3 cellular contexts compared by ENCODE assay signal in the genomic region with DNA sequence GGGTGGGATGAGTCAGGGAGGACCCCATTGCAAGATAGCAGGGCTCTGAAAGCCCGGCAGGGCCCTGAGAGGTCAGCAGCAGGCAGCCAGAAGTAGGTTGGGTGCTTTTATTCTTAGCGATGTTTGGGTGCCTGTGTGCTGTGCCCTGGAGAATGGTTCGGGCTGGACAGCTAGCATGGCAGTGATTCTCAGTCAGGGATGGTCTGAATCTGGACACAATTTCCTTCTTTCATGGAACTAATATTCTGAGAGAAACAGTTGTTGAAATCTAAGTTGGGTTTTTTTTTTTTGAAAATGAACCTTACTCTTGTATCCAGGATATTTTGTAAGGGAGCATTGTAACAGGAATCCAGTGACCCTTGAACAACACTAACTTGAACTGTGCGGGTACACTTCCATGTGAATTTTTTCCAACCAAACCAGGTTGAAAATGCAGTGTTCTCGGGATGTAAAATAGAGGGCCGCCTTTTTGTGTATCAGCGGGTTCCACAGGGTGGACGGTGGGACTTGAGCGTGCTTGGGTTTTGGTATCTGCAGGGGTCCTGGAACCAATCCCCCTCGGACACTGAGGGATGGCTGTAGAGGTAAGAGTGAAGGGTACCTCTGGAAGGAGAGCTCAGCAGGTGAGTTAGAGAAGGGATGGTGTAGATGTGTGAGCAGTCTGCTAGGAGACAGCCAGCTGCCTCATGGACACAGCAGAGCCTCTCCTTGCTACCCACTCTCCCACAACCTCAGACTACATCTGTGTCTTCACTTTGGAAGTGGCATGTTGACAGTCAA.
A peak's percentile ranks its signal among the peaks of the same experiment; 100 is the strongest.
TF ChIP-seq lines count a peak whose summit lies in the region.

No MANE protein-coding gene starts in this region.

TF ChIP-seq in H1, 55 proteins besides CTCF, POLR2A, EP300 and RAD21:
- TF ChIP-seq SRF (IDR thresholded peaks at IDR 0.05; ENCODE audit: low read depth, low read length) (no peak), BRCA1 (IDR thresholded peaks at IDR 0.05; ENCODE audit: low read depth, low read length) (no peak), TCF12 (IDR thresholded peaks at IDR 0.05; ENCODE audit: low read depth, low read length) (no peak)
- TF ChIP-seq, protein P1, sequence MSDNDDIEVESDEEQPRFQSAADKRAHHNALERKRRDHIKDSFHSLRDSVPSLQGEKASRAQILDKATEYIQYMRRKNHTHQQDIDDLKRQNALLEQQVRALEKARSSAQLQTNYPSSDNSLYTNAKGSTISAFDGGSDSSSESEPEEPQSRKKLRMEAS (IDR thresholded peaks at IDR 0.05): no peak

TF ChIP-seq in liver, 16 proteins besides CTCF, POLR2A, EP300 and RAD21:
- TF ChIP-seq, protein P2, sequence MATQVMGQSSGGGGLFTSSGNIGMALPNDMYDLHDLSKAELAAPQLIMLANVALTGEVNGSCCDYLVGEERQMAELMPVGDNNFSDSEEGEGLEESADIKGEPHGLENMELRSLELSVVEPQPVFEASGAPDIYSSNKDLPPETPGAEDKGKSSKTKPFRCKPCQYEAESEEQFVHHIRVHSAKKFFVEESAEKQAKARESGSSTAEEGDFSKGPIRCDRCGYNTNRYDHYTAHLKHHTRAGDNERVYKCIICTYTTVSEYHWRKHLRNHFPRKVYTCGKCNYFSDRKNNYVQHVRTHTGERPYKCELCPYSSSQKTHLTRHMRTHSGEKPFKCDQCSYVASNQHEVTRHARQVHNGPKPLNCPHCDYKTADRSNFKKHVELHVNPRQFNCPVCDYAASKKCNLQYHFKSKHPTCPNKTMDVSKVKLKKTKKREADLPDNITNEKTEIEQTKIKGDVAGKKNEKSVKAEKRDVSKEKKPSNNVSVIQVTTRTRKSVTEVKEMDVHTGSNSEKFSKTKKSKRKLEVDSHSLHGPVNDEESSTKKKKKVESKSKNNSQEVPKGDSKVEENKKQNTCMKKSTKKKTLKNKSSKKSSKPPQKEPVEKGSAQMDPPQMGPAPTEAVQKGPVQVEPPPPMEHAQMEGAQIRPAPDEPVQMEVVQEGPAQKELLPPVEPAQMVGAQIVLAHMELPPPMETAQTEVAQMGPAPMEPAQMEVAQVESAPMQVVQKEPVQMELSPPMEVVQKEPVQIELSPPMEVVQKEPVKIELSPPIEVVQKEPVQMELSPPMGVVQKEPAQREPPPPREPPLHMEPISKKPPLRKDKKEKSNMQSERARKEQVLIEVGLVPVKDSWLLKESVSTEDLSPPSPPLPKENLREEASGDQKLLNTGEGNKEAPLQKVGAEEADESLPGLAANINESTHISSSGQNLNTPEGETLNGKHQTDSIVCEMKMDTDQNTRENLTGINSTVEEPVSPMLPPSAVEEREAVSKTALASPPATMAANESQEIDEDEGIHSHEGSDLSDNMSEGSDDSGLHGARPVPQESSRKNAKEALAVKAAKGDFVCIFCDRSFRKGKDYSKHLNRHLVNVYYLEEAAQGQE (IDR thresholded peaks at IDR 0.05): peak; percentile 67
- TF ChIP-seq GABPA (IDR thresholded peaks at IDR 0.05 in 1 of 2, conservative IDR thresholded peaks at IDR 0.05 in 1 of 2) (no peak), YY1 (IDR thresholded peaks at IDR 0.05) (peak; percentile 20), NR2F2 (IDR thresholded peaks at IDR 0.05) (no peak), FOXA1 (IDR thresholded peaks at IDR 0.05) (no peak), SP1 (IDR thresholded peaks at IDR 0.05) (peak; percentile 56), RXRA (IDR thresholded peaks at IDR 0.05) (peak; percentile 55 to 78), HNF4G (IDR thresholded peaks at IDR 0.05) (no peak), JUND (IDR thresholded peaks at IDR 0.05) (peak in 1 of 2 donors; percentile 32), HNF4A (conservative IDR thresholded peaks at IDR 0.05) (peak; percentile 82 to 84), EGR1 (IDR thresholded peaks at IDR 0.05; ENCODE audit: low read depth in 2 of 2) (no peak), TAF1 (conservative IDR thresholded peaks at IDR 0.05) (no peak), FOXA2 (IDR thresholded peaks at IDR 0.05) (no peak)
- TF ChIP-seq, protein P3, sequence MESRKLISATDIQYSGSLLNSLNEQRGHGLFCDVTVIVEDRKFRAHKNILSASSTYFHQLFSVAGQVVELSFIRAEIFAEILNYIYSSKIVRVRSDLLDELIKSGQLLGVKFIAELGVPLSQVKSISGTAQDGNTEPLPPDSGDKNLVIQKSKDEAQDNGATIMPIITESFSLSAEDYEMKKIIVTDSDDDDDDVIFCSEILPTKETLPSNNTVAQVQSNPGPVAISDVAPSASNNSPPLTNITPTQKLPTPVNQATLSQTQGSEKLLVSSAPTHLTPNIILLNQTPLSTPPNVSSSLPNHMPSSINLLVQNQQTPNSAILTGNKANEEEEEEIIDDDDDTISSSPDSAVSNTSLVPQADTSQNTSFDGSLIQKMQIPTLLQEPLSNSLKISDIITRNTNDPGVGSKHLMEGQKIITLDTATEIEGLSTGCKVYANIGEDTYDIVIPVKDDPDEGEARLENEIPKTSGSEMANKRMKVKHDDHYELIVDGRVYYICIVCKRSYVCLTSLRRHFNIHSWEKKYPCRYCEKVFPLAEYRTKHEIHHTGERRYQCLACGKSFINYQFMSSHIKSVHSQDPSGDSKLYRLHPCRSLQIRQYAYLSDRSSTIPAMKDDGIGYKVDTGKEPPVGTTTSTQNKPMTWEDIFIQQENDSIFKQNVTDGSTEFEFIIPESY (IDR thresholded peaks at IDR 0.05): no peak
- TF ChIP-seq, protein P1 (IDR thresholded peaks at IDR 0.05): no peak
- TF ChIP-seq, protein P4, sequence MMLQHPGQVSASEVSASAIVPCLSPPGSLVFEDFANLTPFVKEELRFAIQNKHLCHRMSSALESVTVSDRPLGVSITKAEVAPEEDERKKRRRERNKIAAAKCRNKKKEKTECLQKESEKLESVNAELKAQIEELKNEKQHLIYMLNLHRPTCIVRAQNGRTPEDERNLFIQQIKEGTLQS (IDR thresholded peaks at IDR 0.05): no peak
TF ChIP-seq in liver: peak in this region for 6.

TF ChIP-seq in SK-N-SH, 30 proteins besides CTCF, POLR2A, EP300 and RAD21:
- TF ChIP-seq MEF2A (IDR thresholded peaks at IDR 0.05; ENCODE audit: borderline replicate concordance, low read depth) (no peak), RFX5 (IDR thresholded peaks at IDR 0.05; ENCODE audit: low read length) (no peak), CHD2 (IDR thresholded peaks at IDR 0.05; ENCODE audit: low read length, partially characterized antibody) (no peak)
